Comparison of ENCODE assay signal across 8 cellular contexts in the genomic region with DNA sequence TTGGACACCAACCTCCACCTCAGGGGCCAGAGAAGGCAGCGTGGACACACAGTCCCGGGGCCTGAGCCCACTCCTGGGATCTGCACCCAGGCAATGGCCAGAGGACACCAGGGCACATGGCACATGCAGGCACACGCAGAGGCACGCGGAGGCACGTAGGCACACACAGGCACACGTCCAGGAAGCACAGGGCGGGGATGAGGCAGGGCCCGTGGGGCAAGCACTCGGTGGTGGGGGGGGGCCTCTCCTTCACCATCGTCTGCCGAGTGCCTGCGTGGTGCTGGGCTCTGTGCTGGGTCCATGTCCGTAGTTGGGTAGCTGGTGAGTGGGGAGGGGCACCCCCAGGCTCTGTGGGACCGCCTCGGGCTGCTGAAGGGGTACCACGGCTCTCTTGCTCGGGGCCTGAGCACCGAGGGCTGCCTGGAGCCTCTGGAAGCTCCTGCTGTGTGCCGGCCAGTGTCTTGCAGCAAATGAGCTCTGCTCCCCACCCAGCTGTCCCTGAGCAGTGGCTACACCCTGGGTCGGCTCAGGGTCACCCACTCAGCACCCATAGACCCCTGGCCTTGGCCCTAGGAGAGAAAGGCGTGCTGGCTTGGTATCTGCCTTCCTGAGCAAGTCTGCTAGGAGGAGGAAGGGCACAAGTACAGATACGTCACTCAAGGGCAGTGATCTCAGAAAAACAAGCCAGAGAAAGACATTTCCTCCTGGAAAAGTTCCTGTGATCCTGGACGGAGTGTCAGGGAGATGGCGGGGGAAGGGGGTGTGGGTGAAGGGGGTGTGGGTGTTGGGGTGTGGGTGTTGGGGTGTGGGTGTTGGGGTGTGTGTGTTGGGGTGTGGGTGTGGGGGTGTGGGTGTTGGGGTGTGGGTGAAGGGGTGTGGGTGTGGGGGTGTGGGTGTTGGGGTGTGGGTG. TPM values are rescaled to one million over a fixed set of nuclear protein-coding genes. Genes with fewer than 3 reads are reported as not detected.
DNase-seq lines count a peak whose midpoint lies in the region; ATAC-seq and TF ChIP-seq lines count a peak whose summit lies in the region.

No MANE protein-coding gene starts in this region.

- H3K9me3 ChIP-seq in HEK293 (ENCODE audit: control insufficient read depth, insufficient read depth, low read depth, low read length) (no peaks in the 10 kb centered on the region), fibroblast of lung (ENCODE audit: control insufficient read depth, insufficient read depth, low read depth, low read length) (no peaks in the 10 kb centered on the region), prostate gland (no peaks in the 10 kb centered on the region)

- WGBS in prostate gland: 37% methylated on average over 24 of the region's 25 CpGs

- H3K4me2 ChIP-seq in fibroblast of lung (ENCODE audit: extremely low read depth, insufficient read depth, low read length): no peak overlapping the region

- TF ChIP-seq POLR2A in prostate gland (IDR thresholded peaks at IDR 0.05): no peak

- TF ChIP-seq CTCF in HEK293 (tag by site-specific recombination; IDR thresholded peaks at IDR 0.05) (no peak), fibroblast of lung (conservative IDR thresholded peaks at IDR 0.05 in 1 of 2, IDR thresholded peaks at IDR 0.05 in 1 of 2; ENCODE audit: low read depth in 1 of 2, low read length in 2 of 2) (no peak), prostate gland (IDR thresholded peaks at IDR 0.05) (no peak)

- H3K36me3 ChIP-seq in HEK293 (ENCODE audit: control insufficient read depth in 2 of 2, insufficient read depth in 1 of 2, low read length in 2 of 2): no peaks in the 10 kb centered on the region
- no peaks in the 10 kb centered on the region for H3K36me3 ChIP-seq in fibroblast of lung (ENCODE audit: control insufficient read depth, insufficient read depth, low read length)
- H3K36me3 ChIP-seq in prostate gland: no peaks in the 10 kb centered on the region

- H3K9ac ChIP-seq in fibroblast of lung (ENCODE audit: insufficient read depth, low read length): no peak overlapping the region

- no peak overlapping the region for H2AFZ ChIP-seq in fibroblast of lung (ENCODE audit: low read length)

- H3K27ac ChIP-seq in HEK293 (ENCODE audit: extremely low read depth, low read depth, low read length) (no peak overlapping the region), fibroblast of lung (ENCODE audit: insufficient read depth, low read length) (no peak overlapping the region), prostate gland (peak overlapping the region; percentile 85 to 86)

- ATAC-seq in HG02938 (IDR thresholded peaks at IDR 0.05; ENCODE audit: unreplicated experiment) (no peak), GM19035 (IDR thresholded peaks at IDR 0.05; ENCODE audit: unreplicated experiment) (no peak)

- POLR2A ChIA-PET in HEK293 (lab: Yijun Ruan, JAX): no interaction called here

- DNase-seq in activated CD4-positive, CD25-positive, alpha-beta regulatory T cell treated with anti-CD3 and anti-CD28 coated beads, Interleukin-2, amount 50 U/mL, for 72 hours: peak; percentile 29
- DNase-seq in fibroblast of lung (ENCODE audit: low read depth in 2 of 2) (peak; percentile 26 to 71), prostate gland (ENCODE audit: low spot score) (peak; percentile 62), NCI-H1048 (lab: John Stamatoyannopoulos, UW) (no peak), NCI-H2227 treated with DMSO at 0.1 percent for 48 hours (lab: John Stamatoyannopoulos, UW) (no peak)

- H3K27me3 ChIP-seq in fibroblast of lung (ENCODE audit: control insufficient read depth, insufficient read depth, low read length) (no peaks in the 10 kb centered on the region), prostate gland (replicated peaks; ENCODE audit: insufficient read depth) (no peaks in the 10 kb centered on the region)

- H3K4me1 ChIP-seq in HEK293 (ENCODE audit: control insufficient read depth, insufficient read depth, low read length): peaks cover 5% of the 10 kb centered on the region; the same call in 1 of the 2 replicates
- no peaks in the 10 kb centered on the region for H3K4me1 ChIP-seq in fibroblast of lung (ENCODE audit: control insufficient read depth, extremely low read depth, insufficient read depth, low read length)
- peaks cover 25% of the 10 kb centered on the region for H3K4me1 ChIP-seq in prostate gland (replicated peaks)

- intact Hi-C loops in prostate gland (cut with DNase I): no loop called here

- H4K20me1 ChIP-seq in fibroblast of lung (ENCODE audit: control insufficient read depth, extremely low read depth, insufficient read depth, low read length): no peaks in the 10 kb centered on the region

- H3K4me3 ChIP-seq in HEK293 (ENCODE audit: low read depth, low read length) (no peak overlapping the region), fibroblast of lung (replicated peaks in 1 of 4; ENCODE audit: control extremely low read depth in 1 of 4, insufficient read depth in 1 of 4, low read depth in 3 of 4, low read length in 4 of 4) (no peak overlapping the region), prostate gland (no peak overlapping the region)

- H3K79me2 ChIP-seq in fibroblast of lung (ENCODE audit: control insufficient read depth, insufficient read depth, low read length): no peaks in the 10 kb centered on the region

- CTCF ChIA-PET in HEK293 (lab: Yijun Ruan, JAX): no interaction called here

TF ChIP-seq in HEK293, 187 proteins besides CTCF, POLR2A, EP300 and RAD21:
- TF ChIP-seq ZNF221 (tag by site-specific recombination; IDR thresholded peaks at IDR 0.05; ENCODE audit: borderline replicate concordance): no peak
- TF ChIP-seq ZNF629 (tag by site-specific recombination; IDR thresholded peaks at IDR 0.05): peak; percentile 71
- no peak for TF ChIP-seq ZBTB7A (tag by site-specific recombination; IDR thresholded peaks at IDR 0.05; ENCODE audit: low read depth)
- peak; percentile 91 for TF ChIP-seq IKZF3 (tag by site-specific recombination; IDR thresholded peaks at IDR 0.05)
- TF ChIP-seq, protein P1, sequence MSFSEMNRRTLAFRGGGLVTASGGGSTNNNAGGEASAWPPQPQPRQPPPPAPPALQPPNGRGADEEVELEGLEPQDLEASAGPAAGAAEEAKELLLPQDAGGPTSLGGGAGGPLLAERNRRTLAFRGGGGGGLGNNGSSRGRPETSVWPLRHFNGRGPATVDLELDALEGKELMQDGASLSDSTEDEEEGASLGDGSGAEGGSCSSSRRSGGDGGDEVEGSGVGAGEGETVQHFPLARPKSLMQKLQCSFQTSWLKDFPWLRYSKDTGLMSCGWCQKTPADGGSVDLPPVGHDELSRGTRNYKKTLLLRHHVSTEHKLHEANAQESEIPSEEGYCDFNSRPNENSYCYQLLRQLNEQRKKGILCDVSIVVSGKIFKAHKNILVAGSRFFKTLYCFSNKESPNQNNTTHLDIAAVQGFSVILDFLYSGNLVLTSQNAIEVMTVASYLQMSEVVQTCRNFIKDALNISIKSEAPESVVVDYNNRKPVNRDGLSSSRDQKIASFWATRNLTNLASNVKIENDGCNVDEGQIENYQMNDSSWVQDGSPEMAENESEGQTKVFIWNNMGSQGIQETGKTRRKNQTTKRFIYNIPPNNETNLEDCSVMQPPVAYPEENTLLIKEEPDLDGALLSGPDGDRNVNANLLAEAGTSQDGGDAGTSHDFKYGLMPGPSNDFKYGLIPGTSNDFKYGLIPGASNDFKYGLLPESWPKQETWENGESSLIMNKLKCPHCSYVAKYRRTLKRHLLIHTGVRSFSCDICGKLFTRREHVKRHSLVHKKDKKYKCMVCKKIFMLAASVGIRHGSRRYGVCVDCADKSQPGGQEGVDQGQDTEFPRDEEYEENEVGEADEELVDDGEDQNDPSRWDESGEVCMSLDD (tag by site-specific recombination; IDR thresholded peaks at IDR 0.05): peak; percentile 50; the same call in 1 of the 2 replicates
- TF ChIP-seq, protein P2, sequence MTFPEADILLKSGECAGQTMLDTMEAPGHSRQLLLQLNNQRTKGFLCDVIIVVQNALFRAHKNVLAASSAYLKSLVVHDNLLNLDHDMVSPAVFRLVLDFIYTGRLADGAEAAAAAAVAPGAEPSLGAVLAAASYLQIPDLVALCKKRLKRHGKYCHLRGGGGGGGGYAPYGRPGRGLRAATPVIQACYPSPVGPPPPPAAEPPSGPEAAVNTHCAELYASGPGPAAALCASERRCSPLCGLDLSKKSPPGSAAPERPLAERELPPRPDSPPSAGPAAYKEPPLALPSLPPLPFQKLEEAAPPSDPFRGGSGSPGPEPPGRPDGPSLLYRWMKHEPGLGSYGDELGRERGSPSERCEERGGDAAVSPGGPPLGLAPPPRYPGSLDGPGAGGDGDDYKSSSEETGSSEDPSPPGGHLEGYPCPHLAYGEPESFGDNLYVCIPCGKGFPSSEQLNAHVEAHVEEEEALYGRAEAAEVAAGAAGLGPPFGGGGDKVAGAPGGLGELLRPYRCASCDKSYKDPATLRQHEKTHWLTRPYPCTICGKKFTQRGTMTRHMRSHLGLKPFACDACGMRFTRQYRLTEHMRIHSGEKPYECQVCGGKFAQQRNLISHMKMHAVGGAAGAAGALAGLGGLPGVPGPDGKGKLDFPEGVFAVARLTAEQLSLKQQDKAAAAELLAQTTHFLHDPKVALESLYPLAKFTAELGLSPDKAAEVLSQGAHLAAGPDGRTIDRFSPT (tag by site-specific recombination; IDR thresholded peaks at IDR 0.05): peak; percentile 41; the same call in 1 of the 2 replicates

RNA-seq across cellular contexts. Expression of gene RTP5, which starts 26.5 kb away (rescaled TPM):
- total RNA-seq in fibroblast of lung (not detected in 2 replicates), prostate gland (under 1 TPM; 0.14 to 0.28 TPM)
- not detected in 2 replicates for polyA plus RNA-seq in fibroblast of lung
- not detected in 2 replicates for polyA plus RNA-seq in fibroblast of lung (2012)
- polyA minus RNA-seq in fibroblast of lung (ENCODE audit: low replicate concordance): not detected in 2 replicates

RNA-seq across cellular contexts. Expression of gene PDCD1, which starts 37.3 kb away (rescaled TPM):
- total RNA-seq in fibroblast of lung: not detected in 2 replicates
- not detected in 2 replicates for polyA plus RNA-seq in fibroblast of lung
- not detected in 2 replicates for polyA plus RNA-seq in fibroblast of lung (2012)
- polyA minus RNA-seq in fibroblast of lung (ENCODE audit: low replicate concordance): not detected in 2 replicates
- under 1 TPM; 0.27 to 0.80 TPM for total RNA-seq in prostate gland

Comparison
In these comparisons a context has a peak if more than half of its experiments do, and no peak if none do; other contexts are left out.
1. H3K27ac ChIP-seq: peak in prostate gland (2 of 2); none in HEK293 (single experiment) and fibroblast of lung (single experiment).
2. DNase-seq: peak in activated CD4-positive, CD25-positive, alpha-beta regulatory T cell treated with anti-CD3 and anti-CD28 coated beads, Interleukin-2, amount 50 U/mL, for 72 hours (single experiment), fibroblast of lung (2 of 2) and prostate gland (single experiment); none in NCI-H1048 (single experiment) and NCI-H2227 treated with DMSO at 0.1 percent for 48 hours (single experiment).